In genomic region chr2:219627105-219628100, GRCh38 we compare ENCODE assay signal across 8 cellular contexts. TPM values are rescaled to one million over a fixed set of nuclear protein-coding genes. Genes with fewer than 3 reads are reported as not detected.
A peak's percentile ranks its signal among the peaks of the same experiment; 100 is the strongest.
DNase-seq lines count a peak whose midpoint lies in the region; ATAC-seq and TF ChIP-seq lines count a peak whose summit lies in the region.

Gene SLC4A3 (plus strand): TSS chr2:219627630. CDS start chr2:219627993, 363 bp downstream.

- H3K27ac ChIP-seq in parathyroid adenoma: no peak within 1 kb of the TSS

- H3K27ac Mint-ChIP-seq in activated T-cell treated with anti-CD3 and anti-CD28 coated beads, Interleukin-2, amount 50 U/mL, for 72 hours: no peak within 1 kb of the TSS

- H3K79me2 ChIP-seq in parathyroid adenoma: no peaks in the 10 kb centered on the region

- no peaks in the 10 kb centered on the region for H3K36me3 Mint-ChIP-seq in activated T-cell treated with anti-CD3 and anti-CD28 coated beads, Interleukin-2, amount 50 U/mL, for 72 hours (ENCODE audit: insufficient read depth in 2 of 2)

- no peak within 1 kb of the TSS for H3K9ac ChIP-seq in parathyroid adenoma

- H3K4me2 ChIP-seq in parathyroid adenoma (ENCODE audit: low read length): peak within 1 kb of the TSS; percentile 90

- POLR2A ChIA-PET in BJ (lab: Charles Lee): no interaction called here

- no peaks in the 10 kb centered on the region for H3K9me3 ChIP-seq in parathyroid adenoma (ENCODE audit: control insufficient read depth, low read length)

- peak within 1 kb of the TSS; percentile 98 for H2AFZ ChIP-seq in parathyroid adenoma

- H3K4me3 Mint-ChIP-seq in activated T-cell treated with anti-CD3 and anti-CD28 coated beads, Interleukin-2, amount 50 U/mL, for 72 hours: peak within 1 kb of the TSS; percentile 74 to 83

- peaks cover 4% of the 10 kb centered on the region for H3K4me1 ChIP-seq in parathyroid adenoma

- H3K9me3 Mint-ChIP-seq in activated T-cell treated with anti-CD3 and anti-CD28 coated beads, Interleukin-2, amount 50 U/mL, for 72 hours: no peaks in the 10 kb centered on the region

- CTCF ChIA-PET in BJ (lab: Yijun Ruan, JAX): interaction anchor here (1.0 to 1.7 kb wide), 6 partner anchors 11 to 68 kb away, joined by 3 to 6 read pairs (median 5); no protein-coding TSS in a partner anchor

- DNase-seq in BJ (ENCODE audit: low read depth) (no peak), germinal center (ENCODE audit: low spot score) (peak; percentile 47)
- peak; percentile 8 to 24 for DNase-seq in activated T-cell treated with anti-CD3 and anti-CD28 coated beads, Interleukin-2, amount 50 U/mL, for 72 hours

- H3K27me3 Mint-ChIP-seq in activated T-cell treated with anti-CD3 and anti-CD28 coated beads, Interleukin-2, amount 50 U/mL, for 72 hours (ENCODE audit: low read depth): peaks cover 20% of the 10 kb centered on the region

- H3K4me1 Mint-ChIP-seq in activated T-cell treated with anti-CD3 and anti-CD28 coated beads, Interleukin-2, amount 50 U/mL, for 72 hours (ENCODE audit: low read depth): peaks cover 4% of the 10 kb centered on the region

- TF ChIP-seq CTCF in BJ (IDR thresholded peaks at IDR 0.05; ENCODE audit: insufficient read depth, low read depth, low read length) (no peak; the same call in 1 of the 2 replicates), parathyroid adenoma (IDR thresholded peaks at IDR 0.05) (peak; percentile 27)

- H3K36me3 ChIP-seq in BJ (ENCODE audit: control insufficient read depth, insufficient read depth, low read length) (peaks cover 2% of the 10 kb centered on the region; the same call in 1 of the 2 replicates), parathyroid adenoma (ENCODE audit: control insufficient read depth, insufficient read depth, low read length) (no peaks in the 10 kb centered on the region)

- peak; percentile 38 for ATAC-seq in HG02885 (IDR thresholded peaks at IDR 0.05; ENCODE audit: poor library complexity, unreplicated experiment)
- ATAC-seq in activated T-cell treated with anti-CD3 and anti-CD28 coated beads, Interleukin-2, amount 50 U/mL, for 72 hours (replicated peaks in 1 of 2): peak; percentile 63 to 74
- ATAC-seq in HG02884 (IDR thresholded peaks at IDR 0.05; ENCODE audit: unreplicated experiment): no peak
- no peak for ATAC-seq in GM21360 (IDR thresholded peaks at IDR 0.05; ENCODE audit: unreplicated experiment)
- ATAC-seq in HG03442 (IDR thresholded peaks at IDR 0.05; ENCODE audit: unreplicated experiment): no peak

- peak within 1 kb of the TSS; percentile 67 for H3K4me3 ChIP-seq in BJ (ENCODE audit: low read depth, low read length)
- H3K4me3 ChIP-seq in parathyroid adenoma (ENCODE audit: low read depth, low read length): peak within 1 kb of the TSS; percentile 76

- H3K27me3 ChIP-seq in BJ (ENCODE audit: control insufficient read depth, insufficient read depth, low read length) (peaks cover 2% of the 10 kb centered on the region; the same call in 1 of the 2 replicates), parathyroid adenoma (ENCODE audit: control insufficient read depth, insufficient read depth, low read length) (no peaks in the 10 kb centered on the region)

RNA-seq across cellular contexts. Expression of gene SLC4A3, which starts in this region (rescaled TPM):
- polyA plus RNA-seq in BJ (2011; rRNA removed): 7.6 and 12.1 TPM in 2 replicates
- polyA minus RNA-seq in BJ (2011; rRNA and poly(A)+ RNA removed): 6.4 and 7.7 TPM in 2 replicates
- not detected for total RNA-seq in activated T-cell treated with anti-CD3 and anti-CD28 coated beads, Interleukin-2, amount 50 U/mL, for 72 hours

Comparison
In these comparisons a context has a peak if more than half of its experiments do, and no peak if none do; other contexts are left out.
1. Peak in DNase-seq and ATAC-seq in activated T-cell treated with anti-CD3 and anti-CD28 coated beads, Interleukin-2, amount 50 U/mL, for 72 hours; RNA of the gene not detected or under 1 TPM.